Comparison of ENCODE assay signal across 8 cellular contexts in the genomic region with DNA sequence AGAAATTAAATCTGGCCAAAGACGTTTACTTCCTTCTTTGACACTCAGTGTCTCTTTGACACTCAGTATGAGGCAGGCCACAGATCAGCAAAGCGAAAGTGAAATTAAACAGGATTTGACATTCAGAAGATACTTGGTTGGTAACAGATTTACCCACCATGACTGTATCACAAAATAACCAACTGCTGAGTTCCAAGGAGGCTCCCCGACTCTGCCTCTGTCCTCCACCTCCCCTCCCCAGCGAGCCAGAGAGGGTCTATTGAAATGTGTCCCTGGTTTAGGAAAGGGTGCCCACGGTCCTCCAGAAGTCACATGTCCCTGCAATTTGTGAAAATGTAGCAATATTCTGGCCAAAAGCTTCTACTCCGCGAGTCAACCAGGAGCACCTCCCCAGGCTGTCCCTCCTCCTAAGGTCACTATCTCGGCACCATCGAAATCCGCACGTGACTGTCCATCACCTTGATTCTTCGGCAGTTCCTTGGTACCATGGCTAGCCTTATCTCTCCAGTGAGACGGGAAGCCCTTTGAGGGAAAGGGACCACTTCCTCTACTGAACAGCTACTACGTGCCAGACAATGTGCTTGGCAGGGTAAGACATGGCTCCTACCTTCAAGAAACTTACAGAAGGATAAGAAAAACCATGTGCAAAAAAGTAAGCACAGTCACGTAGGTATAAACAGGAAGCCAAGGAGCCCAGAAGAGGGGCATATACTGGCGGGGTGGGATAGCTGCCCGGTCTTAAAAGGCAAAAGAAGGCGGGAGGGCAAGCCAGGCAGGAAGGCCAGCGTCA. TPM values are rescaled to one million over a fixed set of nuclear protein-coding genes. Genes with fewer than 3 reads are reported as not detected.
A peak's percentile ranks its signal among the peaks of the same experiment; 100 is the strongest.
DNase-seq lines count a peak whose midpoint lies in the region; ATAC-seq, FAIRE-seq and TF ChIP-seq lines count a peak whose summit lies in the region.

No MANE protein-coding gene starts in this region.

- no peaks in the 10 kb centered on the region for H3K79me2 ChIP-seq in endothelial cell of umbilical vein (ENCODE audit: control insufficient read depth, insufficient read depth, low read length)

- peaks cover 21% of the 10 kb centered on the region for H3K36me3 Mint-ChIP-seq in Calu3 (ENCODE audit: insufficient read depth, unreplicated experiment)
- H3K36me3 Mint-ChIP-seq in naive thymus-derived CD8-positive, alpha-beta T cell = peaks cover 0 to 25% (median 8%) of the 10 kb centered on the region in 3 donors
- H3K36me3 Mint-ChIP-seq in type B pancreatic cell = peaks cover 8% of the 10 kb centered on the region

- H3K9ac ChIP-seq in HUES6 (ENCODE audit: low read length) (peak overlapping the region; percentile 5), endothelial cell of umbilical vein (replicated peaks; ENCODE audit: extremely low read depth, insufficient read depth, low read length) (no peak overlapping the region)

- H3K9me3 ChIP-seq in HUES6 (ENCODE audit: control insufficient read depth, insufficient read depth, low read depth, low read length) (no peaks in the 10 kb centered on the region), endothelial cell of umbilical vein (replicated peaks; ENCODE audit: control insufficient read depth, insufficient read depth, low read length) (no peaks in the 10 kb centered on the region)

- H2AFZ ChIP-seq in endothelial cell of umbilical vein (ENCODE audit: low read depth, low read length) = peak overlapping the region; percentile 95

- no peak overlapping the region for H3K27ac ChIP-seq in HUES6 (ENCODE audit: low read depth, low read length)
- H3K27ac ChIP-seq in endothelial cell of umbilical vein (ENCODE audit: insufficient read depth, low read depth, low read length) = no peak overlapping the region

- POLR2A ChIA-PET in endothelial cell of umbilical vein (lab: Charles Lee) = no interaction called here
- POLR2A ChIA-PET in naive thymus-derived CD8-positive, alpha-beta T cell (lab: Charles Lee) = interaction anchor here (0.9 to 4.7 kb wide), 6 partner anchors 41 to 1117 kb away, joined by 3 to 58 read pairs (median 4); partner anchors contain the start of genes BRCA2, N4BP2L2, PDS5B and ZAR1L

- ATAC-seq in GM21360 (IDR thresholded peaks at IDR 0.05; ENCODE audit: unreplicated experiment) = peak; percentile 29
- ATAC-seq in naive thymus-derived CD8-positive, alpha-beta T cell = peak; percentile 47 to 49

- no peaks in the 10 kb centered on the region for H3K9me3 Mint-ChIP-seq in Calu3 (ENCODE audit: low read depth, unreplicated experiment)
- no peaks in the 10 kb centered on the region for H3K9me3 Mint-ChIP-seq in naive thymus-derived CD8-positive, alpha-beta T cell
- peaks cover 4% of the 10 kb centered on the region for H3K9me3 Mint-ChIP-seq in type B pancreatic cell

- no peaks in the 10 kb centered on the region for H3K36me3 ChIP-seq in HUES6 (ENCODE audit: control insufficient read depth, insufficient read depth, low read length)
- no peaks in the 10 kb centered on the region for H3K36me3 ChIP-seq in endothelial cell of umbilical vein (ENCODE audit: control insufficient read depth in 2 of 2, extremely low read depth in 1 of 2, insufficient read depth in 2 of 2, low read length in 2 of 2)

- peak overlapping the region; percentile 43 for H3K4me3 Mint-ChIP-seq in Calu3 (ENCODE audit: low read depth, unreplicated experiment)
- H3K4me3 Mint-ChIP-seq in naive thymus-derived CD8-positive, alpha-beta T cell = peak overlapping the region; percentile 83 to 99 (median 94)
- peak overlapping the region; percentile 90 for H3K4me3 Mint-ChIP-seq in type B pancreatic cell

- BruUV-seq in Calu3 (replicated peaks; lab: Mats Ljungman, UMichigan) (no TSS peak), endothelial cell of umbilical vein (replicated peaks; lab: Mats Ljungman, UMichigan) (TSS peak; percentile 5)

- TF ChIP-seq CTCF in Calu3 (IDR thresholded peaks at IDR 0.05; ENCODE audit: unreplicated experiment) (no peak), endothelial cell of umbilical vein (IDR thresholded peaks at IDR 0.05; ENCODE audit: extremely low read depth in 1 of 2, insufficient read depth in 1 of 2, low read depth in 1 of 2, low read length in 2 of 2) (no peak), type B pancreatic cell (conservative IDR thresholded peaks at IDR 0.05) (no peak)

- no peak for TF ChIP-seq POLR2A in endothelial cell of umbilical vein (IDR thresholded peaks at IDR 0.05; ENCODE audit: low read depth, low read length)

- H3K27me3 Mint-ChIP-seq in Calu3 (ENCODE audit: unreplicated experiment) (no peaks in the 10 kb centered on the region), type B pancreatic cell (peaks cover 15% of the 10 kb centered on the region)
- no peaks in the 10 kb centered on the region for H3K27me3 Mint-ChIP-seq in naive thymus-derived CD8-positive, alpha-beta T cell

- DNase-seq in Calu3 (no peak), endothelial cell of umbilical vein (ENCODE audit: low read depth, low spot score) (no peak), type B pancreatic cell (ENCODE audit: extremely low spot score, unreplicated experiment) (no peak), NCI-H2171 treated with DMSO at 0.1 percent for 48 hours (lab: John Stamatoyannopoulos, UW) (no peak)
- DNase-seq in activated CD4-positive, alpha-beta T cell treated with anti-CD3 and anti-CD28 coated beads, Interleukin-2, amount 50 U/mL, for 4 hours = peak; percentile 12 to 14
- DNase-seq in naive thymus-derived CD8-positive, alpha-beta T cell = peak in 9 of 10 donors; percentile 6 to 74 (median 54)

- H3K4me2 ChIP-seq in endothelial cell of umbilical vein (ENCODE audit: insufficient read depth, low read length) = peak overlapping the region; percentile 45

- no peaks in the 10 kb centered on the region for H4K20me1 ChIP-seq in endothelial cell of umbilical vein (replicated peaks; ENCODE audit: control insufficient read depth, extremely low read depth, insufficient read depth, low read length)

- intact Hi-C loops in Calu3 (cut with micrococcal nuclease; ENCODE audit: unreplicated experiment) = no loop called here
- intact Hi-C loops in endothelial cell of umbilical vein (cut with micrococcal nuclease) = loop anchor here (5.0 to 10.0 kb wide), 2 partner anchors 111 to 182 kb away; partner anchors contain the start of gene N4BP2L2

- H3K9me1 ChIP-seq in endothelial cell of umbilical vein (replicated peaks; ENCODE audit: control insufficient read depth, extremely low read depth, insufficient read depth, low read length) = no peaks in the 10 kb centered on the region

- dilution Hi-C loops in endothelial cell of umbilical vein (cut with MboI; ENCODE audit: extremely low pct_ligation_motif_present, low sequenced_read_pairs) = no loop called here

- peaks cover 14% of the 10 kb centered on the region for H3K4me1 ChIP-seq in HUES6 (ENCODE audit: control insufficient read depth, insufficient read depth, low read length)
- H3K4me1 ChIP-seq in endothelial cell of umbilical vein (ENCODE audit: control insufficient read depth, extremely low read depth, insufficient read depth, low read length) = peaks cover 13% of the 10 kb centered on the region

- H3K4me3 ChIP-seq in HUES6 (ENCODE audit: low read depth, low read length) (peak overlapping the region; percentile 86), endothelial cell of umbilical vein (replicated peaks in 1 of 3; ENCODE audit: insufficient read depth in 1 of 3, low read depth in 1 of 3, low read length in 3 of 3) (peak overlapping the region in 1 of 3 experiments; percentile 62)

- peak; percentile 33 for FAIRE-seq in endothelial cell of umbilical vein (lab: Jason Lieb, UNC)

- CTCF ChIA-PET in Calu3 (lab: Charles Lee) (no interaction called here), endothelial cell of umbilical vein (lab: Charles Lee) (interaction anchor here (2.8 kb wide), 1 partner anchor 517 kb away, joined by 10 read pairs; no protein-coding TSS in a partner anchor)

- H3K27ac Mint-ChIP-seq in Calu3 (ENCODE audit: unreplicated experiment) (no peak overlapping the region), type B pancreatic cell (peak overlapping the region; percentile 77)
- peak overlapping the region; percentile 94 to 99 (median 98) for H3K27ac Mint-ChIP-seq in naive thymus-derived CD8-positive, alpha-beta T cell

- H3K4me1 Mint-ChIP-seq in Calu3 (ENCODE audit: low read depth, unreplicated experiment) (peaks cover 20% of the 10 kb centered on the region), type B pancreatic cell (ENCODE audit: unreplicated experiment) (peaks cover 17% of the 10 kb centered on the region)
- H3K4me1 Mint-ChIP-seq in naive thymus-derived CD8-positive, alpha-beta T cell = peaks cover 38 to 60% (median 53%) of the 10 kb centered on the region in 4 donors

- peaks cover 17% of the 10 kb centered on the region for H3K27me3 ChIP-seq in HUES6 (ENCODE audit: control insufficient read depth, insufficient read depth, low read length)
- no peaks in the 10 kb centered on the region for H3K27me3 ChIP-seq in endothelial cell of umbilical vein (ENCODE audit: control insufficient read depth in 2 of 2, insufficient read depth in 2 of 2, low read length in 2 of 2)

TF ChIP-seq in endothelial cell of umbilical vein, 7 proteins besides CTCF, POLR2A, EP300 and RAD21 (continues in another document):
- TF ChIP-seq POLR2AphosphoS5 (IDR thresholded peaks at IDR 0.05; ENCODE audit: insufficient read depth, low read depth, low read length) = no peak
- TF ChIP-seq GATA2 (IDR thresholded peaks at IDR 0.05; ENCODE audit: insufficient read depth, insufficient read length, low read depth, low read length) = no peak
- TF ChIP-seq MYC (IDR thresholded peaks at IDR 0.05; ENCODE audit: low read depth, low read length) = no peak
- TF ChIP-seq FOS (IDR thresholded peaks at IDR 0.05; ENCODE audit: borderline replicate concordance, insufficient read depth, low read length) = no peak
- TF ChIP-seq, protein P1, sequence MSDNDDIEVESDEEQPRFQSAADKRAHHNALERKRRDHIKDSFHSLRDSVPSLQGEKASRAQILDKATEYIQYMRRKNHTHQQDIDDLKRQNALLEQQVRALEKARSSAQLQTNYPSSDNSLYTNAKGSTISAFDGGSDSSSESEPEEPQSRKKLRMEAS (IDR thresholded peaks at IDR 0.05; ENCODE audit: insufficient read depth, insufficient read length) = no peak
- no peak for TF ChIP-seq EZH2 (IDR thresholded peaks at IDR 0.05; ENCODE audit: borderline replicate concordance, low read depth, low read length, severe bottlenecking)

RNA-seq across cellular contexts. Expression of gene N4BP2L1, which starts 1.5 kb away (rescaled TPM):
- total RNA-seq in Calu3 (2022) = 2.4 and 2.6 TPM in 2 replicates
- total RNA-seq in endothelial cell of umbilical vein = 1.8 and 2.1 TPM in 2 replicates
- 1.1 TPM in 2 replicates for polyA plus RNA-seq in endothelial cell of umbilical vein
- polyA plus RNA-seq in endothelial cell of umbilical vein (2011; cell fraction: cytosol; rRNA removed) = 0.83 and 1.4 TPM in 2 replicates
- polyA plus RNA-seq in endothelial cell of umbilical vein (2011; cell fraction: nucleus; rRNA removed) = 5.8 TPM in 2 replicates
- 0.75 and 1.1 TPM in 2 replicates for polyA plus RNA-seq in endothelial cell of umbilical vein (2012)
- 1.7 and 2.5 TPM in 2 replicates for polyA minus RNA-seq in endothelial cell of umbilical vein
- polyA minus RNA-seq in endothelial cell of umbilical vein (2011; cell fraction: cytosol; rRNA and poly(A)+ RNA removed) = not detected
- polyA minus RNA-seq in endothelial cell of umbilical vein (2011; cell fraction: nucleus; rRNA and poly(A)+ RNA removed) = 3.7 and 4.1 TPM in 2 replicates
- 10 to 100 TPM; 62.4 to 66.2 TPM for total RNA-seq in naive thymus-derived CD8-positive, alpha-beta T cell
- polyA plus RNA-seq in naive thymus-derived CD8-positive, alpha-beta T cell = 10 to 100 TPM; 55.3 to 72.1 (median 62.5) TPM
- total RNA-seq in type B pancreatic cell (ENCODE audit: low replicate concordance) = 4.9 and 7.4 TPM in 2 replicates

Comparison
In these comparisons a context has a peak if more than half of its experiments do, and no peak if none do; other contexts are left out.
1. DNase-seq: peak in activated CD4-positive, alpha-beta T cell treated with anti-CD3 and anti-CD28 coated beads, Interleukin-2, amount 50 U/mL, for 4 hours (2 of 2) and naive thymus-derived CD8-positive, alpha-beta T cell (9 of 10); none in Calu3 (single experiment), endothelial cell of umbilical vein (single experiment), type B pancreatic cell (single experiment) and NCI-H2171 treated with DMSO at 0.1 percent for 48 hours (single experiment).
2. H3K4me3 Mint-ChIP-seq: peak in every context shown above with its lines; median percentile 94 in naive thymus-derived CD8-positive, alpha-beta T cell; 90 in type B pancreatic cell; 43 in Calu3.